ENCODE assay signal across 8 cellular contexts in the genomic region with DNA sequence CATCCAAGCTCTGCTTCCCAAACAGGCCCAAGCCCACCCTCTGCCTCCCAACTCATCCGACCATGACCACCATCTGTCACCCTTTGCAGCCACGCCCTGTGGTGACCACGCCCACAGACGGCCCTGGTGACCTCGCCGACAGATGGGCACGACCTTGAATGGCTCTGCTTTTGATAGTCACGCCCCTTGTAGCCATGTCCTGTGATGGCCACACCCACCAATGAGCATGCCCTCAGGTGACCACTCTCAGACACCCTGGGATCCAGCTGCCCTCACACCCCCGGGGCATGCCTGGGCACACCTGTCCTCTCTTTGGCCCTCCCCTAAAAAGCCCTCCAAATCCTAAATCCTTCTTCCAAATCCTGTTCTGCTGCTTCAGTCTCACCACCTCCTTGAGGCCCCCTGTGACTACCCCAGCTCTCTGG. TPM values are rescaled to one million over a fixed set of nuclear protein-coding genes. Genes with fewer than 3 reads are reported as not detected.
DNase-seq lines count a peak whose midpoint lies in the region; ATAC-seq and TF ChIP-seq lines count a peak whose summit lies in the region.

No MANE protein-coding gene starts in this region.

- peak overlapping the region; percentile 51 for H3K4me3 ChIP-seq in ectodermal cell (ENCODE audit: insufficient read depth, low read depth, low read length)

- H3K27me3 ChIP-seq in ectodermal cell (ENCODE audit: control insufficient read depth, insufficient read depth, low read length, poor library complexity, severe bottlenecking), result no peaks in the 10 kb centered on the region

- BruUV-seq in Calu3 (replicated peaks; lab: Mats Ljungman, UMichigan), result no TSS peak

- peak overlapping the region; percentile 69 for H3K4me3 Mint-ChIP-seq in Calu3 (ENCODE audit: low read depth, unreplicated experiment)
- H3K4me3 Mint-ChIP-seq in naive B cell, result peak overlapping the region in 7 of 8 donors; percentile 84 to 95 (median 94)

- peaks cover 16% of the 10 kb centered on the region for H3K36me3 Mint-ChIP-seq in Calu3 (ENCODE audit: insufficient read depth, unreplicated experiment)
- H3K36me3 Mint-ChIP-seq in naive B cell, result no peaks in the 10 kb centered on the region

- H3K27ac Mint-ChIP-seq in Calu3 (ENCODE audit: unreplicated experiment), result peak overlapping the region; percentile 30
- peak overlapping the region in 1 of 6 donors; percentile 52 for H3K27ac Mint-ChIP-seq in naive B cell

- DNase-seq in Calu3 (no peak), NCI-H510A (lab: John Stamatoyannopoulos, UW) (peak; percentile 45), naive B cell (no peak), kidney glomerular epithelial cell (lab: John Stamatoyannopoulos, UW) (no peak)

- no peaks in the 10 kb centered on the region for H3K36me3 ChIP-seq in ectodermal cell (ENCODE audit: control insufficient read depth, insufficient read depth, low read length)

- H3K27me3 Mint-ChIP-seq in Calu3 (ENCODE audit: unreplicated experiment) (no peaks in the 10 kb centered on the region), naive B cell (peaks cover 0 to 25% (median 16%) of the 10 kb centered on the region in 3 donors)

- H3K4me1 ChIP-seq in ectodermal cell (ENCODE audit: control insufficient read depth, insufficient read depth, low read length), result peaks cover 4% of the 10 kb centered on the region

- no peak overlapping the region for H3K27ac ChIP-seq in ectodermal cell (ENCODE audit: insufficient read depth, low read depth, low read length, poor library complexity, severe bottlenecking)

- CTCF ChIA-PET in Calu3 (lab: Charles Lee), result interaction anchor here (0.8 kb wide), 1 partner anchor 20 kb away, joined by 3 read pairs; no protein-coding TSS in a partner anchor

- H3K9me3 Mint-ChIP-seq in Calu3 (ENCODE audit: low read depth, unreplicated experiment) (no peaks in the 10 kb centered on the region), naive B cell (peaks cover 0 to 4% (median 0%) of the 10 kb centered on the region in 7 donors)

- peaks cover 10% of the 10 kb centered on the region for H3K4me1 Mint-ChIP-seq in Calu3 (ENCODE audit: low read depth, unreplicated experiment)
- peaks cover 20 to 31% (median 30%) of the 10 kb centered on the region in 3 donors for H3K4me1 Mint-ChIP-seq in naive B cell

- intact Hi-C loops in Calu3 (cut with micrococcal nuclease; ENCODE audit: unreplicated experiment), result no loop called here

- TF ChIP-seq CTCF in Calu3 (IDR thresholded peaks at IDR 0.05; ENCODE audit: unreplicated experiment), result no peak

- ATAC-seq in naive B cell (ENCODE audit: low read depth in 2 of 2), result no peak
- ATAC-seq in HG03025 (IDR thresholded peaks at IDR 0.05; ENCODE audit: low FRiP score, unreplicated experiment), result no peak
- ATAC-seq in HG03097 (IDR thresholded peaks at IDR 0.05; ENCODE audit: low FRiP score, unreplicated experiment), result no peak
- no peak for ATAC-seq in HG03457 (IDR thresholded peaks at IDR 0.05; ENCODE audit: unreplicated experiment)

- 78 to 81% methylated on average over 9 of the region's 9 CpGs for WGBS in ectodermal cell, 2 experiments

- H3K9me3 ChIP-seq in ectodermal cell (ENCODE audit: control insufficient read depth, low read length), result no peaks in the 10 kb centered on the region

RNA-seq across cellular contexts. Expression of gene SSR1, which starts 51.0 kb away (rescaled TPM):
- total RNA-seq in Calu3 (2022), result 96.2 and 115 TPM in 2 replicates
- 97.4 TPM for polyA plus RNA-seq in ectodermal cell (2013, experiment 1 of 4)
- polyA plus RNA-seq in ectodermal cell (2013, experiment 2 of 4), result 98.2 TPM
- polyA plus RNA-seq in ectodermal cell (2013, experiment 3 of 4), result 64.9 TPM
- 69.0 TPM for polyA plus RNA-seq in ectodermal cell (2013, experiment 4 of 4)
- polyA plus RNA-seq in naive B cell (ENCODE audit: low read depth in 6 of 6), result 100 to 1,000 TPM; 122 to 167 (median 147) TPM
